Comparison of ENCODE assay signal across 2 cellular contexts in genomic region chr1:25190260-25190659, GRCh38.
A peak's percentile ranks its signal among the peaks of the same experiment; 100 is the strongest.
TF ChIP-seq lines count a peak whose summit lies in the region.

No MANE protein-coding gene starts in this region.

TF ChIP-seq in HEK293, 187 proteins besides CTCF, POLR2A, EP300 and RAD21:
- TF ChIP-seq ZNF112 (tag by site-specific recombination; IDR thresholded peaks at IDR 0.05): peak; percentile 70
- no peak for TF ChIP-seq GFI1B (tag by site-specific recombination; IDR thresholded peaks at IDR 0.05)
- TF ChIP-seq ZNF292 (tag by site-specific recombination; IDR thresholded peaks at IDR 0.05; ENCODE audit: borderline replicate concordance, low read depth): no peak

TF ChIP-seq in GM12878, 131 proteins besides CTCF, POLR2A, EP300 and RAD21:
- no peak for TF ChIP-seq HDAC6 (IDR thresholded peaks at IDR 0.05; ENCODE audit: unreplicated experiment)
